In the genomic region with DNA sequence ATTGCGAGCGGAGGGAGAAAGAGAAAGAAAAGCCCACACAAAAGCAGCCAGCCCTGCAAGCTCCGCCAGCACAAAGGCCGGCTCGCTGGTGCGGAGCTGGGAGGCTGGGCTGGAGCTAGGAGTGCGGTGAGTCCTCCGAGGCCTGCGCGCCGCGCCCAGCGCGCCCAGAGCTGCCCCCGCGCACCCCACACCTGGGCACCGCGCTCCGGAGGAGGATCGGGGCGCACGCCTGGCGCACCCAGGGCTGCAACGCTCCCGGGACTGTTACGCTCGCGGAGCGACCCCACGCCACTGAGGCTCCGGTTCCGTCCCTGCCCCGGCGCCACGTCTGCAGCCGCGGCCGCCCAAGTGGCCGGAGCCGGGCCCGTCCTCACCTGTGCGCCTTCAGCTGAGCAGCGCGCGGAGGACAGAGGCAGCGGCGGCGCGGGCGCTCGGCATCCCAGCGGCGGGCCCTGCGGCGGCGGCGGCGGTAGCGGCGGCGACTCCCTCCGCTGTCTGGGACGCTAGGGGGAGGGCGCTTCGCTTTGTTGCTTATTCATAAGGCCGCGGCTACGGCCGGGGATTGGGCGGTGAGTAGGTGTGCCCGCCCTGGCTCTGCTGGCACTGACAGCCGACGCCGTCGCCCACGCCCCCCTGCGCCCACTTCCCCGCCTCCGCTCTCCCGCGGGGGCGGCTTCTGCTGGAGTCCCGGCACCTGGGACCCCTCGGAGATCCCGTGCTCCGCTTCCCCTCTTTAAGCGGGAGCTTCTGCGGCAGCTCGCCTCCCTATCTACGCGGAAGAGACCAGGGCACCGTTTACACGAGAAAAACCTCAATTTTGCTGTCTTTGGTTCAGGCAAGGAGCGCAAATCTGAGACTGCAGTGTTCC, we compare ENCODE assay signal across 1 cellular context.
TF ChIP-seq lines count a peak whose summit lies in the region.

A gene with protein sequence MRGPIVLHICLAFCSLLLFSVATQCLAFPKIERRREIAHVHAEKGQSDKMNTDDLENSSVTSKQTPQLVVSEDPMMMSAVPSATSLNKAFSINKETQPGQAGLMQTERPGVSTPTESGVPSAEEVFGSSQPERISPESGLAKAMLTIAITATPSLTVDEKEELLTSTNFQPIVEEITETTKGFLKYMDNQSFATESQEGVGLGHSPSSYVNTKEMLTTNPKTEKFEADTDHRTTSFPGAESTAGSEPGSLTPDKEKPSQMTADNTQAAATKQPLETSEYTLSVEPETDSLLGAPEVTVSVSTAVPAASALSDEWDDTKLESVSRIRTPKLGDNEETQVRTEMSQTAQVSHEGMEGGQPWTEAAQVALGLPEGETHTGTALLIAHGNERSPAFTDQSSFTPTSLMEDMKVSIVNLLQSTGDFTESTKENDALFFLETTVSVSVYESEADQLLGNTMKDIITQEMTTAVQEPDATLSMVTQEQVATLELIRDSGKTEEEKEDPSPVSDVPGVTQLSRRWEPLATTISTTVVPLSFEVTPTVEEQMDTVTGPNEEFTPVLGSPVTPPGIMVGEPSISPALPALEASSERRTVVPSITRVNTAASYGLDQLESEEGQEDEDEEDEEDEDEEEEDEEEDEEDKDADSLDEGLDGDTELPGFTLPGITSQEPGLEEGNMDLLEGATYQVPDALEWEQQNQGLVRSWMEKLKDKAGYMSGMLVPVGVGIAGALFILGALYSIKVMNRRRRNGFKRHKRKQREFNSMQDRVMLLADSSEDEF (minus strand): TSS at position 513 of the 868 bp plus-strand sequence. CDS start 12,855 bp downstream, outside the sequence.

TF ChIP-seq in A549, 52 proteins besides CTCF, POLR2A, EP300 and RAD21 (continued from another document):
- TF ChIP-seq REST (IDR thresholded peaks at IDR 0.05): no peak
- no peak for TF ChIP-seq NFE2L2 (conservative IDR thresholded peaks at IDR 0.05; ENCODE audit: low read length)
- no peak for TF ChIP-seq CHD2 (IDR thresholded peaks at IDR 0.05; ENCODE audit: low read length, partially characterized antibody)
- no peak for TF ChIP-seq POLR2AphosphoS2 (conservative IDR thresholded peaks at IDR 0.05; ENCODE audit: low read length)
- TF ChIP-seq RNF2 (IDR thresholded peaks at IDR 0.05; ENCODE audit: borderline replicate concordance, low read depth): peak; percentile 20; the same call in 1 of the 2 replicates
- no peak for TF ChIP-seq HOXB5 (CRISPR knock-in tag; IDR thresholded peaks at IDR 0.05)
- TF ChIP-seq JUN (IDR thresholded peaks at IDR 0.05): 0 out of 5 replicates have a peak, but pooled peaks of 1 of the 2 experiments have one; percentile 20
- TF ChIP-seq HDAC2 (IDR thresholded peaks at IDR 0.05): peak; percentile 77; the same call in 1 of the 2 replicates
